ENCODE assay signal across 2 cellular contexts in genomic region chr3:905217-905616, GRCh38.
TF ChIP-seq lines count a peak whose summit lies in the region.

No MANE protein-coding gene starts in this region.

TF ChIP-seq in GM23338, 12 proteins besides CTCF, POLR2A, EP300 and RAD21 (continued from another document):
- no peak for TF ChIP-seq ZNF462 (CRISPR knock-in tag; IDR thresholded peaks at IDR 0.05)

TF ChIP-seq in K562, 482 proteins besides CTCF, POLR2A, EP300 and RAD21 (continued from another document):
- TF ChIP-seq ZHX1 (conservative IDR thresholded peaks at IDR 0.05; ENCODE audit: low read length), result no peak
- TF ChIP-seq PRPF4 (IDR thresholded peaks at IDR 0.05; ENCODE audit: insufficient read depth, low read depth, low read length, poor library complexity, severe bottlenecking), result no peak
- TF ChIP-seq SREBF2 (CRISPR knock-in tag; IDR thresholded peaks at IDR 0.05), result no peak
- TF ChIP-seq GTF2F1 (IDR thresholded peaks at IDR 0.05; ENCODE audit: low read depth, low read length), result no peak
- no peak for TF ChIP-seq ZNF277 (CRISPR knock-in tag; IDR thresholded peaks at IDR 0.05; ENCODE audit: borderline replicate concordance)
- TF ChIP-seq ZNF280A (IDR thresholded peaks at IDR 0.05; ENCODE audit: low read depth, partially characterized antibody), result no peak
- no peak for TF ChIP-seq CXXC5 (CRISPR knock-in tag; IDR thresholded peaks at IDR 0.05)
TF ChIP-seq in K562: peak in this region for 0.
